ENCODE assay signal across 10 cellular contexts in the genomic region with DNA sequence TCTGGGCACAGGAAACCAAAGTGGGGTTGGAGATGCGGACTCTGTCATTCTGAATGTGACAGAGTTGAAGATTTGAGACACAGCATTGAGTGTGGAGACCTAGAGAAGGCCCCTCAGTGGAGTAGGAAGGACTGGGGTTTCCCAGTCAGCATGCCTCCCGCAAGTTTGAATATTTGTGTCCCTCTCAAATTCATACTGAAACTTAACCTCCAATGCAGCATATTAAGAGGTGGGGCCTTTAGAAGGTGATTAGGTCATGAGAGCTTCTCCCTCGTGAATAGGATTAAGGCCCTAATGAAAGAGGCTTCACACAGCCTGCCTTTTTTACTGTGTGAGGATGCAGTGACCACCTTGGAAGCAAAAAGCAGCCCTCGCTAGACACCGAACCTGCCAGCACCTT. TPM values are rescaled to one million over a fixed set of nuclear protein-coding genes. Genes with fewer than 3 reads are reported as not detected.
DNase-seq lines count a peak whose midpoint lies in the region; ATAC-seq, FAIRE-seq and TF ChIP-seq lines count a peak whose summit lies in the region.
"Had no signal": no experiment of that assay in that cellular context is flagged by ENCODE, and none has a peak within 500 bp of the region (broad histone marks: within the 10 kb centered on the region; RNA-seq: fewer than 3 reads in every experiment).

No MANE protein-coding gene starts in this region.

- no peak overlapping the region for H2AK5ac ChIP-seq in H1 (ENCODE audit: low read depth, low read length)

- H4K5ac ChIP-seq in H1 (ENCODE audit: insufficient read length, low read depth, low read length), result no peak overlapping the region

- H2BK15ac ChIP-seq in H1 (ENCODE audit: low read length), result 0 out of 2 replicates have a peak overlapping the region, but pooled peaks have one; percentile 46

- no peak overlapping the region for H3K18ac ChIP-seq in H1 (ENCODE audit: extremely low read depth, low read length)

- peak; percentile 75 for ATAC-seq in HG02981 (IDR thresholded peaks at IDR 0.05; ENCODE audit: unreplicated experiment)

- no peak overlapping the region; a peak in 1 of 7 replicates for H3K9ac ChIP-seq in H1 (replicated peaks in 1 of 4; ENCODE audit: extremely low read depth in 1 of 4, low read depth in 3 of 4, low read length in 3 of 4)

- H2BK120ac ChIP-seq in H1 (replicated peaks; ENCODE audit: low read depth, low read length), result no peak overlapping the region

- no peaks in the 10 kb centered on the region for H3K79me2 ChIP-seq in H1 (ENCODE audit: control insufficient read depth in 1 of 2, insufficient read depth in 2 of 2, low read length in 2 of 2)

- H3K4me1 Mint-ChIP-seq in activated CD4-positive, alpha-beta T cell treated with anti-CD3 and anti-CD28 coated beads, Interleukin-2, amount 10 ng/mL, durations not matched to agents 24 days and 14 days, result peaks cover 35% of the 10 kb centered on the region

- no peak overlapping the region for H2BK12ac ChIP-seq in H1 (ENCODE audit: low read depth, low read length)

- no peak for TF ChIP-seq POLR2A in H1 (IDR thresholded peaks at IDR 0.05; ENCODE audit: control extremely low read depth in 1 of 2, low read depth in 2 of 2, low read length in 2 of 2)

- H3K27ac ChIP-seq in H1 (ENCODE audit: low read depth, low read length), result no peak overlapping the region
- no peak overlapping the region for H3K27ac ChIP-seq in substantia nigra (ENCODE audit: low read depth, low read length, poor library complexity, severe bottlenecking)
- H3K27ac ChIP-seq: A549, sigmoid colon had no signal

- H3K4me3 ChIP-seq in H1 (ENCODE audit: extremely low read depth in 1 of 4, insufficient read depth in 2 of 4, low read depth in 3 of 4, low read length in 4 of 4), result no peak overlapping the region
- H3K4me3 ChIP-seq: A549, sigmoid colon had no signal

- H2BK5ac ChIP-seq in H1 (ENCODE audit: low read depth, low read length), result no peak overlapping the region

- no peak for TF ChIP-seq CTCF in H1 (IDR thresholded peaks at IDR 0.05; ENCODE audit: control extremely low read depth in 1 of 3, insufficient read depth in 1 of 3, low read depth in 1 of 3, low read length in 3 of 3)

- no peaks in the 10 kb centered on the region for H3K9me3 ChIP-seq in H1 (ENCODE audit: insufficient read depth in 2 of 2, low read depth in 1 of 2, low read length in 1 of 2)
- H3K9me3 ChIP-seq: A549, sigmoid colon had no signal

- intact Hi-C loops in activated CD4-positive, alpha-beta T cell treated with anti-CD3 and anti-CD28 coated beads, Interleukin-2, amount 10 ng/mL, durations not matched to agents 24 days and 14 days (cut with micrococcal nuclease), result loop anchor here (1.0 kb wide), 1 partner anchor 22 kb away; no protein-coding TSS in a partner anchor

- H4K8ac ChIP-seq in H1 (ENCODE audit: extremely low read depth, insufficient read depth, low read length), result no peak overlapping the region

- no peaks in the 10 kb centered on the region for H3K79me1 ChIP-seq in H1 (ENCODE audit: low read depth, low read length)

- no peaks in the 10 kb centered on the region for H3K23me2 ChIP-seq in H1 (ENCODE audit: low read depth, low read length)

- TF ChIP-seq EP300 in H1 (IDR thresholded peaks at IDR 0.05; ENCODE audit: borderline replicate concordance in 1 of 2, low read depth in 2 of 2, low read length in 2 of 2), result no peak

- POLR2A ChIA-PET in H1 (lab: Charles Lee; ENCODE audit: partially characterized antibody), result interaction anchor here (0.6 to 1.7 kb wide), 2 partner anchors 11 to 18 kb away, joined by 3 to 4 read pairs; partner anchors contain the start of gene UNC45A

- no peak for DNase-seq in activated CD4-positive, alpha-beta T cell treated with anti-CD3 and anti-CD28 coated beads, Interleukin-2, amount 10 ng/mL, durations not matched to agents 24 days and 14 days
- DNase-seq in activated CD4-positive, alpha-beta T cell treated with anti-CD3 and anti-CD28 coated beads for 4 hours, result no peak
- no peak for DNase-seq in H1 (ENCODE audit: low read depth in 1 of 2, low spot score in 2 of 2)
- no peak for DNase-seq in substantia nigra (lab: John Stamatoyannopoulos, UW)
- DNase-seq in NOMO-1 (lab: John Stamatoyannopoulos, UW; ENCODE audit: unreplicated experiment in 2 of 2), result no peak
- DNase-seq: activated gamma-delta T cell, MM.1S, sigmoid colon had no signal

- H4K91ac ChIP-seq in H1 (replicated peaks; ENCODE audit: insufficient read length, low read length), result no peak overlapping the region

- H3K27ac Mint-ChIP-seq in activated CD4-positive, alpha-beta T cell treated with anti-CD3 and anti-CD28 coated beads, Interleukin-2, amount 10 ng/mL, durations not matched to agents 24 days and 14 days, result peak overlapping the region; percentile 77

- H3K27me3 Mint-ChIP-seq in activated CD4-positive, alpha-beta T cell treated with anti-CD3 and anti-CD28 coated beads, Interleukin-2, amount 10 ng/mL, durations not matched to agents 24 days and 14 days, result no peaks in the 10 kb centered on the region

- no peaks in the 10 kb centered on the region for H3K4me1 ChIP-seq in H1 (replicated peaks in 1 of 4; ENCODE audit: control insufficient read depth in 3 of 4, insufficient read depth in 4 of 4, low read length in 3 of 4)

- peaks cover 34% of the 10 kb centered on the region for H3K36me3 Mint-ChIP-seq in activated CD4-positive, alpha-beta T cell treated with anti-CD3 and anti-CD28 coated beads, Interleukin-2, amount 10 ng/mL, durations not matched to agents 24 days and 14 days (ENCODE audit: low read depth)

- H3K36me3 ChIP-seq in H1 (ENCODE audit: control insufficient read depth in 2 of 4, insufficient read depth in 4 of 4, low read length in 3 of 4), result no peaks in the 10 kb centered on the region; a peak in 2 of 8 replicates

- peaks cover 0 to 1% of the 10 kb centered on the region in 2 experiments for H4K20me1 ChIP-seq in H1 (replicated peaks in 1 of 2; ENCODE audit: control insufficient read depth in 1 of 2, insufficient read depth in 2 of 2, low read length in 2 of 2)

- H3K27me3 ChIP-seq in H1 (replicated peaks in 1 of 4; ENCODE audit: control insufficient read depth in 3 of 4, extremely low read depth in 1 of 4, insufficient read depth in 3 of 4, low read length in 3 of 4), result no peaks in the 10 kb centered on the region; a peak in 1 of 7 replicates
- H3K27me3 ChIP-seq: sigmoid colon had no signal

- H3K23ac ChIP-seq in H1 (ENCODE audit: insufficient read length), result no peak overlapping the region

- H3K9me3 Mint-ChIP-seq in activated CD4-positive, alpha-beta T cell treated with anti-CD3 and anti-CD28 coated beads, Interleukin-2, amount 10 ng/mL, durations not matched to agents 24 days and 14 days, result no peaks in the 10 kb centered on the region

- no peak overlapping the region for H3K4me3 Mint-ChIP-seq in activated CD4-positive, alpha-beta T cell treated with anti-CD3 and anti-CD28 coated beads, Interleukin-2, amount 10 ng/mL, durations not matched to agents 24 days and 14 days

- no peak overlapping the region for H3K14ac ChIP-seq in H1 (ENCODE audit: insufficient read length)

- H2AFZ ChIP-seq in H1 (ENCODE audit: low read length), result no peak overlapping the region

- no peak overlapping the region for H3K4me2 ChIP-seq in H1 (ENCODE audit: insufficient read depth in 1 of 2, low read depth in 2 of 2, low read length in 2 of 2)
- H3K4me2 ChIP-seq: A549 had no signal

- H3K56ac ChIP-seq in H1 (replicated peaks; ENCODE audit: insufficient read length, low read depth, low read length), result no peak overlapping the region

- TF ChIP-seq RAD21 in H1 (IDR thresholded peaks at IDR 0.05 in 1 of 2, conservative IDR thresholded peaks at IDR 0.05 in 1 of 2; ENCODE audit: low read depth in 2 of 2, low read length in 2 of 2), result no peak

- no peak for FAIRE-seq in H1 (lab: Jason Lieb, UNC)
- FAIRE-seq: A549 had no signal

- CTCF ChIA-PET in H1 (lab: Charles Lee; ENCODE audit: partially characterized antibody), result interaction anchor here (1.4 to 4.6 kb wide), 2 partner anchors 8 to 31 kb away, joined by 4 to 58 read pairs; partner anchors contain the start of genes HDDC3 and UNC45A

- H3K4ac ChIP-seq in H1 (replicated peaks; ENCODE audit: insufficient read length, low read depth, low read length), result no peak overlapping the region

- 92% methylated on average over 5 of the region's 5 CpGs; no CpG with 5 or more reads in 1 of the 2 experiments for WGBS in H1 (ENCODE audit: extremely low coverage in 1 of 2, insufficient coverage in 1 of 2, insufficient read length in 1 of 2, insufficient replicate concordance in 2 of 2, low coverage in 1 of 2, low lambda C conversion rate in 2 of 2, missing lambda C conversion rate in 1 of 2), 2 experiments

- H2BK20ac ChIP-seq in H1 (ENCODE audit: low read length), result no peak overlapping the region

RNA-seq across cellular contexts. Expression of gene HDDC3, which starts 8.0 kb away (rescaled TPM):
- total RNA-seq in activated CD4-positive, alpha-beta T cell treated with anti-CD3 and anti-CD28 coated beads, Interleukin-2, amount 10 ng/mL, durations not matched to agents 24 days and 14 days, result 36.3 and 39.9 TPM in 2 replicates
- 16.3 and 17.0 TPM in 2 replicates for total RNA-seq in H1 (2021; fragmentation: NEBNext Ultra II Directional; extraction: Animal tissue kit (Norgen Biotek cat#: 25700))
- 16.5 and 19.6 TPM in 2 replicates for polyA plus RNA-seq in H1 (2011; rRNA removed)
- 20.7 TPM for polyA plus RNA-seq in H1 (2011; cell fraction: cytosol; rRNA removed)
- polyA plus RNA-seq in H1 (2011; cell fraction: nucleus; rRNA removed), result 16.6 TPM
- 10.3 to 16.5 TPM (median 13.7 TPM) in 4 replicates for polyA plus RNA-seq in H1 (2012, experiment 1 of 2)
- polyA plus RNA-seq in H1 (2012, experiment 2 of 2), result 13.7 TPM
- polyA plus RNA-seq in H1 (2013, experiment 1 of 2), result 14.9 TPM
- polyA plus RNA-seq in H1 (2013, experiment 2 of 2), result 13.1 TPM
- 15.6 and 17.6 TPM in 2 replicates for polyA minus RNA-seq in H1 (2011; rRNA and poly(A)+ RNA removed)
- polyA minus RNA-seq in H1 (2011; cell fraction: cytosol; rRNA and poly(A)+ RNA removed), result 11.1 TPM
- polyA minus RNA-seq in H1 (2011; cell fraction: nucleus; rRNA and poly(A)+ RNA removed), result 17.6 TPM

RNA-seq across cellular contexts. Expression of gene UNC45A, which starts 10.7 kb away (rescaled TPM):
- 66.9 and 67.0 TPM in 2 replicates for total RNA-seq in activated CD4-positive, alpha-beta T cell treated with anti-CD3 and anti-CD28 coated beads, Interleukin-2, amount 10 ng/mL, durations not matched to agents 24 days and 14 days
- 75.4 and 84.2 TPM in 2 replicates for total RNA-seq in H1 (2021; fragmentation: NEBNext Ultra II Directional; extraction: Animal tissue kit (Norgen Biotek cat#: 25700))
- polyA plus RNA-seq in H1 (2011; rRNA removed), result 74.1 and 87.2 TPM in 2 replicates
- polyA plus RNA-seq in H1 (2011; cell fraction: cytosol; rRNA removed), result 89.0 TPM
- polyA plus RNA-seq in H1 (2011; cell fraction: nucleus; rRNA removed), result 152 TPM
- 58.1 to 98.9 TPM (median 91.2 TPM) in 4 replicates for polyA plus RNA-seq in H1 (2012, experiment 1 of 2)
- 60.3 TPM for polyA plus RNA-seq in H1 (2012, experiment 2 of 2)
- polyA plus RNA-seq in H1 (2013, experiment 1 of 2), result 30.1 TPM
- 26.3 TPM for polyA plus RNA-seq in H1 (2013, experiment 2 of 2)
- polyA minus RNA-seq in H1 (2011; rRNA and poly(A)+ RNA removed), result 72.3 and 80.6 TPM in 2 replicates
- 47.0 TPM for polyA minus RNA-seq in H1 (2011; cell fraction: cytosol; rRNA and poly(A)+ RNA removed)
- polyA minus RNA-seq in H1 (2011; cell fraction: nucleus; rRNA and poly(A)+ RNA removed), result 59.5 TPM

RNA-seq across cellular contexts. Expression of gene MAN2A2, which starts 21.3 kb away (rescaled TPM):
- total RNA-seq in activated CD4-positive, alpha-beta T cell treated with anti-CD3 and anti-CD28 coated beads, Interleukin-2, amount 10 ng/mL, durations not matched to agents 24 days and 14 days, result 196 and 206 TPM in 2 replicates
- total RNA-seq in H1 (2021; fragmentation: NEBNext Ultra II Directional; extraction: Animal tissue kit (Norgen Biotek cat#: 25700)), result 21.9 and 23.1 TPM in 2 replicates
- polyA plus RNA-seq in H1 (2011; rRNA removed), result 29.7 and 35.9 TPM in 2 replicates
- polyA plus RNA-seq in H1 (2011; cell fraction: cytosol; rRNA removed), result 24.6 TPM
- polyA plus RNA-seq in H1 (2011; cell fraction: nucleus; rRNA removed), result 210 TPM
- 16.3 to 19.6 TPM (median 18.4 TPM) in 4 replicates for polyA plus RNA-seq in H1 (2012, experiment 1 of 2)
- 4.7 TPM for polyA plus RNA-seq in H1 (2012, experiment 2 of 2)
- 18.5 TPM for polyA plus RNA-seq in H1 (2013, experiment 1 of 2)
- polyA plus RNA-seq in H1 (2013, experiment 2 of 2), result 14.0 TPM
- polyA minus RNA-seq in H1 (2011; rRNA and poly(A)+ RNA removed), result 20.9 and 24.9 TPM in 2 replicates
- polyA minus RNA-seq in H1 (2011; cell fraction: cytosol; rRNA and poly(A)+ RNA removed), result 9.3 TPM
- 32.5 TPM for polyA minus RNA-seq in H1 (2011; cell fraction: nucleus; rRNA and poly(A)+ RNA removed)

RNA-seq across cellular contexts. Expression of gene RCCD1, which starts 30.3 kb away (rescaled TPM):
- 28.0 and 32.3 TPM in 2 replicates for total RNA-seq in activated CD4-positive, alpha-beta T cell treated with anti-CD3 and anti-CD28 coated beads, Interleukin-2, amount 10 ng/mL, durations not matched to agents 24 days and 14 days
- 16.2 and 18.8 TPM in 2 replicates for total RNA-seq in H1 (2021; fragmentation: NEBNext Ultra II Directional; extraction: Animal tissue kit (Norgen Biotek cat#: 25700))
- polyA plus RNA-seq in H1 (2011; rRNA removed), result 9.9 and 13.2 TPM in 2 replicates
- 15.6 TPM for polyA plus RNA-seq in H1 (2011; cell fraction: cytosol; rRNA removed)
- polyA plus RNA-seq in H1 (2011; cell fraction: nucleus; rRNA removed), result 70.5 TPM
- polyA plus RNA-seq in H1 (2012, experiment 1 of 2), result 21.0 to 22.6 TPM (median 21.9 TPM) in 4 replicates
- 12.9 TPM for polyA plus RNA-seq in H1 (2012, experiment 2 of 2)
- polyA plus RNA-seq in H1 (2013, experiment 1 of 2), result 12.7 TPM
- 11.1 TPM for polyA plus RNA-seq in H1 (2013, experiment 2 of 2)
- polyA minus RNA-seq in H1 (2011; rRNA and poly(A)+ RNA removed), result 4.5 and 7.2 TPM in 2 replicates
- 6.4 TPM for polyA minus RNA-seq in H1 (2011; cell fraction: cytosol; rRNA and poly(A)+ RNA removed)
- 18.9 TPM for polyA minus RNA-seq in H1 (2011; cell fraction: nucleus; rRNA and poly(A)+ RNA removed)

RNA-seq across cellular contexts. Expression of gene FES, which starts 40.1 kb away (rescaled TPM):
- total RNA-seq in activated CD4-positive, alpha-beta T cell treated with anti-CD3 and anti-CD28 coated beads, Interleukin-2, amount 10 ng/mL, durations not matched to agents 24 days and 14 days, result 32.5 and 33.7 TPM in 2 replicates
- total RNA-seq in H1 (2021; fragmentation: NEBNext Ultra II Directional; extraction: Animal tissue kit (Norgen Biotek cat#: 25700)), result 6.8 and 8.6 TPM in 2 replicates
- 8.5 and 10.9 TPM in 2 replicates for polyA plus RNA-seq in H1 (2011; rRNA removed)
- 9.5 TPM for polyA plus RNA-seq in H1 (2011; cell fraction: cytosol; rRNA removed)
- 42.5 TPM for polyA plus RNA-seq in H1 (2011; cell fraction: nucleus; rRNA removed)
- polyA plus RNA-seq in H1 (2012, experiment 1 of 2), result 4.2 to 9.7 TPM (median 8.0 TPM) in 4 replicates
- polyA plus RNA-seq in H1 (2012, experiment 2 of 2), result 6.3 TPM
- polyA plus RNA-seq in H1 (2013, experiment 1 of 2), result 3.9 TPM
- 3.0 TPM for polyA plus RNA-seq in H1 (2013, experiment 2 of 2)
- 7.4 and 8.6 TPM in 2 replicates for polyA minus RNA-seq in H1 (2011; rRNA and poly(A)+ RNA removed)
- polyA minus RNA-seq in H1 (2011; cell fraction: cytosol; rRNA and poly(A)+ RNA removed), result 9.8 TPM
- 18.5 TPM for polyA minus RNA-seq in H1 (2011; cell fraction: nucleus; rRNA and poly(A)+ RNA removed)
